ENCODE assay signal across 14 cellular contexts in genomic region chr12:68962855-68963455, GRCh38. TPM values are rescaled to one million over a fixed set of nuclear protein-coding genes. Genes with fewer than 3 reads are reported as not detected.
DNase-seq lines count a peak whose midpoint lies in the region; ATAC-seq and TF ChIP-seq lines count a peak whose summit lies in the region.
"Had no signal": no experiment of that assay in that cellular context is flagged by ENCODE, and none has a peak within 500 bp of the region (broad histone marks: within the 10 kb centered on the region; RNA-seq: fewer than 3 reads in every experiment).

No MANE protein-coding gene starts in this region.

- POLR2A ChIA-PET in MCF 10A (lab: Yijun Ruan, JAX): no interaction called here

- DNase-seq in MCF 10A (ENCODE audit: unreplicated experiment) (peak; percentile 21), mammary epithelial cell (no peak), SKM-1 treated with dmso at 0.1 percent for 144 hours (lab: John Stamatoyannopoulos, UW; ENCODE audit: unreplicated experiment) (peak; percentile 50), fibroblast of pulmonary artery (ENCODE audit: low read depth) (peak; percentile 69), substantia nigra (lab: John Stamatoyannopoulos, UW) (no peak), SHP77 treated with DMSO at 0.1 percent for 48 hours (lab: John Stamatoyannopoulos, UW) (no peak), GM13976 (ENCODE audit: low spot score) (no peak)
- DNase-seq: activated CD4-positive, alpha-beta T cell treated with anti-CD3 and anti-CD28 coated beads, Interleukin-2, amount 50 U/mL, for 48 hours; DMS79 treated with DMSO at 0.1 percent for 48 hours; GOT3; T-helper 2 cell had no signal

- TF ChIP-seq CTCF in MCF 10A (IDR thresholded peaks at IDR 0.05; ENCODE audit: unreplicated experiment): no peak
- no peak for TF ChIP-seq CTCF in mammary epithelial cell (conservative IDR thresholded peaks at IDR 0.05 in 1 of 2, IDR thresholded peaks at IDR 0.05 in 1 of 2; ENCODE audit: extremely low read depth in 1 of 2, insufficient read depth in 1 of 2, low read depth in 1 of 2, low read length in 2 of 2)
- TF ChIP-seq CTCF in fibroblast of pulmonary artery (IDR thresholded peaks at IDR 0.05; ENCODE audit: low read length, missing control alignments): no peak
- no peak for TF ChIP-seq CTCF in GM13976 (IDR thresholded peaks at IDR 0.05; ENCODE audit: borderline replicate concordance, control extremely low read depth, extremely low read depth, insufficient read depth, missing control alignments)

- no peak overlapping the region for H3K4me3 Mint-ChIP-seq in MCF 10A (ENCODE audit: unreplicated experiment)

- H3K27me3 Mint-ChIP-seq in MCF 10A (ENCODE audit: insufficient read depth, unreplicated experiment): no peaks in the 10 kb centered on the region

- H3K27ac ChIP-seq in mammary epithelial cell (ENCODE audit: insufficient read depth, low read depth, low read length): no peak overlapping the region
- peak overlapping the region; percentile 49 for H3K27ac ChIP-seq in substantia nigra (ENCODE audit: low read depth, low read length, poor library complexity, severe bottlenecking)
- H3K27ac ChIP-seq: parathyroid adenoma had no signal

- H3K4me1 ChIP-seq in mammary epithelial cell (ENCODE audit: insufficient read depth, low read length): no peaks in the 10 kb centered on the region
- H3K4me1 ChIP-seq: parathyroid adenoma had no signal

- H3K9ac ChIP-seq in mammary epithelial cell (ENCODE audit: insufficient read depth, low read length): no peak overlapping the region
- H3K9ac ChIP-seq: parathyroid adenoma had no signal

- no peaks in the 10 kb centered on the region for H3K79me2 ChIP-seq in mammary epithelial cell (ENCODE audit: insufficient read depth, low read length)
- H3K79me2 ChIP-seq: parathyroid adenoma had no signal

- H4K20me1 ChIP-seq in mammary epithelial cell (ENCODE audit: insufficient read depth, low read length): no peaks in the 10 kb centered on the region

- no peak overlapping the region for H2AFZ ChIP-seq in mammary epithelial cell (ENCODE audit: low read depth, low read length)
- H2AFZ ChIP-seq: parathyroid adenoma had no signal

- H3K4me2 ChIP-seq in mammary epithelial cell (ENCODE audit: insufficient read depth, low read depth, low read length): no peak overlapping the region

- ATAC-seq in GM19397 (IDR thresholded peaks at IDR 0.05; ENCODE audit: unreplicated experiment): no peak

- no peaks in the 10 kb centered on the region for H3K27me3 ChIP-seq in mammary epithelial cell (ENCODE audit: insufficient read depth, low read length)

- BruUV-seq in MCF 10A (replicated peaks; lab: Mats Ljungman, UMichigan) (no TSS peak), mammary epithelial cell (replicated peaks; lab: Mats Ljungman, UMichigan) (no TSS peak)

- no peak overlapping the region for H3K4me3 ChIP-seq in mammary epithelial cell (replicated peaks in 1 of 3; ENCODE audit: insufficient read depth in 1 of 3, low read depth in 2 of 3, low read length in 3 of 3)
- H3K4me3 ChIP-seq in fibroblast of pulmonary artery (replicated peaks; ENCODE audit: low read depth, low read length): no peak overlapping the region
- H3K4me3 ChIP-seq: lung had no signal

- dilution Hi-C loops in mammary epithelial cell (cut with HindIII; ENCODE audit: low sequenced_read_pairs): no loop called here

- H3K4me1 Mint-ChIP-seq in MCF 10A (ENCODE audit: insufficient read depth, unreplicated experiment): peaks cover 18% of the 10 kb centered on the region

- CTCF ChIA-PET in MCF 10A (lab: Yijun Ruan, JAX) (no interaction called here), mammary epithelial cell (lab: Charles Lee; ENCODE audit: low non-redundant PET) (no interaction called here)

- in situ Hi-C loops in mammary epithelial cell (cut with MboI; ENCODE audit: low sequenced_read_pairs in 2 of 2) (no loop called here), GM13976 (cut with MboI; ENCODE audit: low sequenced_read_pairs, unreplicated experiment) (no loop called here)

- intact Hi-C loops in MCF 10A (cut with micrococcal nuclease) (no loop called here), mammary epithelial cell (cut with micrococcal nuclease) (no loop called here)

- 82% methylated on average over 4 of the region's 4 CpGs for WGBS in mammary epithelial cell (ENCODE audit: low coverage, missing lambda C conversion rate)

- H3K27ac Mint-ChIP-seq in MCF 10A (ENCODE audit: low read depth, unreplicated experiment): peak overlapping the region; percentile 68

- H3K36me3 ChIP-seq in mammary epithelial cell (ENCODE audit: insufficient read depth, low read length): no peaks in the 10 kb centered on the region

- no peaks in the 10 kb centered on the region for H3K36me3 Mint-ChIP-seq in MCF 10A (ENCODE audit: insufficient read depth, unreplicated experiment)

- no peaks in the 10 kb centered on the region for H3K9me3 Mint-ChIP-seq in MCF 10A (ENCODE audit: unreplicated experiment)

- no peaks in the 10 kb centered on the region for H3K9me3 ChIP-seq in mammary epithelial cell (replicated peaks; ENCODE audit: insufficient read depth, low read length)

RNA-seq across cellular contexts. Expression of gene CPM, which starts 30.0 kb away (rescaled TPM):
- 0.89 and 1.7 TPM in 2 replicates for total RNA-seq in MCF 10A (2022)
- total RNA-seq in mammary epithelial cell: 1 to 10 TPM in 1 of 2 donors, under 1 TPM in 1; 0.50 to 1.2 TPM
- 0.73 TPM for polyA plus RNA-seq in mammary epithelial cell
- polyA minus RNA-seq in mammary epithelial cell: not detected

Comparison
In these comparisons a context has a peak if more than half of its experiments do, and no peak if none do; other contexts are left out.
1. DNase-seq: peak in MCF 10A (single experiment), SKM-1 treated with dmso at 0.1 percent for 144 hours (single experiment) and fibroblast of pulmonary artery (single experiment); none in mammary epithelial cell (single experiment), substantia nigra (0 of 49), SHP77 treated with DMSO at 0.1 percent for 48 hours (single experiment) and GM13976 (single experiment).